Comparison of ENCODE assay signal across 10 cellular contexts in the genomic region with DNA sequence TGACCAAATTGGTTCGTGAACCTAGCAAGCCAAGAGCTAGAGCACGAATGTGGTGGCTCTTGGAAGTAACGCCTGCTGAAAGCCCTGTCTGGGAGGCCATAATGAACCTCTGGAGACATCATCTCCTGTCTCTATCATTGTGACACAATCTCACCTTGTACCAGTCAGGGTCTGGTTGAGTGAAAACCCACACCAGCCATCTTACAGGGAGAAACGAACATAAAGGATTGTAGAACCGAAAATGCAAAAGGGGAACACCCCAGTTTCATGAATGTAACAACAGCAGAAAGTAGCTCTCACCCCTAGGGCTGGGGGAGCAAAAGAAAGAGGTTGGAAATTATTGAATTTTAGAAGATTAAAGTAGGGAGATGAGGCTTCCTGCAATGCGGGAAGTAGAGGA. TPM values are rescaled to one million over a fixed set of nuclear protein-coding genes. Genes with fewer than 3 reads are reported as not detected.
DNase-seq lines count a peak whose midpoint lies in the region; ATAC-seq and TF ChIP-seq lines count a peak whose summit lies in the region.
"Had no signal": no experiment of that assay in that cellular context is flagged by ENCODE, and none has a peak within 500 bp of the region (broad histone marks: within the 10 kb centered on the region; RNA-seq: fewer than 3 reads in every experiment).

No MANE protein-coding gene starts in this region.

- H3K9me3 Mint-ChIP-seq in neural progenitor cell, result no peaks in the 10 kb centered on the region

- no peaks in the 10 kb centered on the region for H3K79me2 ChIP-seq in neural progenitor cell (ENCODE audit: low read depth)

- TF ChIP-seq CTCF in neural progenitor cell (IDR thresholded peaks at IDR 0.05), result no peak

- peaks cover 3% of the 10 kb centered on the region for H3F3A ChIP-seq in neural progenitor cell (ENCODE audit: low read depth)

- DNase-seq in neural progenitor cell (ENCODE audit: low spot score) (no peak), Kasumi-1 (lab: John Stamatoyannopoulos, UW) (no peak), AML-193 (lab: John Stamatoyannopoulos, UW) (no peak)
- no peak for DNase-seq in stimulated activated CD4-positive, alpha-beta T cell treated with anti-CD3 and anti-CD28 coated beads, Interleukin-2, amount 100 ng/mL, for 48 hours
- DNase-seq: activated naive CD4-positive, alpha-beta T cell treated with anti-CD3 and anti-CD28 coated beads, Interleukin-2, amount 50 U/mL, for 16 hours; DND-41; NCI-H510A had no signal

- no peak overlapping the region for H3K4me3 ChIP-seq in neural progenitor cell

- H3K4me3 Mint-ChIP-seq in neural progenitor cell, result no peak overlapping the region

- peaks cover 10% of the 10 kb centered on the region for H3K4me1 ChIP-seq in neural progenitor cell

- H3K4me1 Mint-ChIP-seq in neural progenitor cell, result peaks cover 41% of the 10 kb centered on the region

- H3K36me3 ChIP-seq in neural progenitor cell, result no peaks in the 10 kb centered on the region

- H4K20me1 ChIP-seq in neural progenitor cell (ENCODE audit: low read depth), result no peaks in the 10 kb centered on the region

- H3K36me3 Mint-ChIP-seq in neural progenitor cell, result no peaks in the 10 kb centered on the region

- ATAC-seq in GM19023 (IDR thresholded peaks at IDR 0.05; ENCODE audit: unreplicated experiment), result peak; percentile 82
- ATAC-seq in HG02571 (IDR thresholded peaks at IDR 0.05; ENCODE audit: unreplicated experiment), result peak; percentile 69
- peak; percentile 59 for ATAC-seq in HG03469 (IDR thresholded peaks at IDR 0.05; ENCODE audit: unreplicated experiment)

- no peaks in the 10 kb centered on the region for H3K27me3 ChIP-seq in neural progenitor cell

- no peaks in the 10 kb centered on the region for H3K9me3 ChIP-seq in neural progenitor cell (ENCODE audit: low read depth)

- H3K4me2 ChIP-seq in neural progenitor cell, result no peak overlapping the region

- H3K27ac ChIP-seq in neural progenitor cell, result no peak overlapping the region

- H3K27me3 Mint-ChIP-seq in neural progenitor cell (ENCODE audit: insufficient read depth, low read depth), result no peaks in the 10 kb centered on the region

- peak overlapping the region; percentile 23 for H2AFZ ChIP-seq in neural progenitor cell (replicated peaks)

- no peak overlapping the region for H3K27ac Mint-ChIP-seq in neural progenitor cell

- H3K9ac ChIP-seq in neural progenitor cell, result no peak overlapping the region

RNA-seq across cellular contexts. Expression of a gene that starts 50.9 kb away (rescaled TPM):
- 49.2 and 70.9 TPM in 2 replicates for total RNA-seq in neural progenitor cell (ENCODE audit: low replicate concordance)
